Comparison of ENCODE assay signal across 8 cellular contexts in the genomic region with DNA sequence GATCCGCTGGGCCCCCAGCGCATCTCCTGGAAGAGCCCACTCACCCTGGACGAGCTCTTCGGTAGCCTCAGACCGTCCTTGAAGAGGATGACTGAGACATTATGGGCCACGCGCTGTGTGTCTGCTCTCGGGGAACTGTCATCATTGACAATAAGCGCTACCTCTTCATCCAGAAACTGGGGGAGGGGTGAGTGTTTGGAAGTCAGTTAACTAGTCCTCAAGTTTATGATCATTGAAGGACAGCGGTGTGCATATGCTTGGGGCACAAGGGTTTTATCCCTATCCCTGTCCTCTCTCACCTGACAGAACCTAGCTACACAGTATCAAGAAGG. TPM values are rescaled to one million over a fixed set of nuclear protein-coding genes. Genes with fewer than 3 reads are reported as not detected.
A peak's percentile ranks its signal among the peaks of the same experiment; 100 is the strongest.
DNase-seq lines count a peak whose midpoint lies in the region; ATAC-seq and TF ChIP-seq lines count a peak whose summit lies in the region.

No MANE protein-coding gene starts in this region.

- no peaks in the 10 kb centered on the region for H3K27me3 Mint-ChIP-seq in stimulated activated naive CD8-positive, alpha-beta T cell treated with anti-CD3 and anti-CD28 coated beads, Interleukin-15, Interleukin-2, amounts not matched to agents 100 ng/mL and 50 ng/mL, for 24 hours
- no peaks in the 10 kb centered on the region for H3K27me3 Mint-ChIP-seq in MCF 10A (ENCODE audit: insufficient read depth, unreplicated experiment)

- intact Hi-C loops in MCF 10A (cut with micrococcal nuclease): loop anchor here (2.0 to 5.0 kb wide), 2 partner anchors 15 to 51 kb away; no protein-coding TSS in a partner anchor
- intact Hi-C loops in aorta (cut with DNase I): loop anchor here in 1 of 2 donors (5.0 kb wide), 1 partner anchor 46 kb away; no protein-coding TSS in a partner anchor

- no peaks in the 10 kb centered on the region for H3K9me3 Mint-ChIP-seq in stimulated activated naive CD8-positive, alpha-beta T cell treated with anti-CD3 and anti-CD28 coated beads, Interleukin-15, Interleukin-2, amounts not matched to agents 100 ng/mL and 50 ng/mL, for 24 hours
- H3K9me3 Mint-ChIP-seq in MCF 10A (ENCODE audit: unreplicated experiment): no peaks in the 10 kb centered on the region

- no peaks in the 10 kb centered on the region for H3K27me3 ChIP-seq in aorta (ENCODE audit: control insufficient read depth in 1 of 2, insufficient read depth in 2 of 2, low read length in 1 of 2)

- peaks cover 67% of the 10 kb centered on the region for H3K4me1 Mint-ChIP-seq in stimulated activated naive CD8-positive, alpha-beta T cell treated with anti-CD3 and anti-CD28 coated beads, Interleukin-15, Interleukin-2, amounts not matched to agents 100 ng/mL and 50 ng/mL, for 24 hours (ENCODE audit: low read depth)
- peaks cover 26% of the 10 kb centered on the region for H3K4me1 Mint-ChIP-seq in MCF 10A (ENCODE audit: insufficient read depth, unreplicated experiment)

- WGBS in mesodermal cell (ENCODE audit: insufficient coverage in 2 of 2), 2 experiments: 26 to 32% methylated on average over 8 to 9 of the region's 10 CpGs
- 21% methylated on average over 10 of the region's 10 CpGs for WGBS in aorta, 2 donors

- H3K27ac Mint-ChIP-seq in stimulated activated naive CD8-positive, alpha-beta T cell treated with anti-CD3 and anti-CD28 coated beads, Interleukin-15, Interleukin-2, amounts not matched to agents 100 ng/mL and 50 ng/mL, for 24 hours: peak overlapping the region; percentile 96
- H3K27ac Mint-ChIP-seq in MCF 10A (ENCODE audit: low read depth, unreplicated experiment): peak overlapping the region; percentile 85

- H3K4me3 ChIP-seq in mesodermal cell (ENCODE audit: extremely low read depth, insufficient read depth, low read length, poor library complexity, severe bottlenecking) (peak overlapping the region; percentile 89), aorta (ENCODE audit: low read length in 2 of 2) (peak overlapping the region; percentile 37 to 75)

- POLR2A ChIA-PET in MCF 10A (lab: Yijun Ruan, JAX): interaction anchor here (1.1 to 14.1 kb wide), 18 partner anchors 8 to 351 kb away, joined by 3 to 401 read pairs (median 11); a partner anchor contains a TSS

- H3K36me3 Mint-ChIP-seq in stimulated activated naive CD8-positive, alpha-beta T cell treated with anti-CD3 and anti-CD28 coated beads, Interleukin-15, Interleukin-2, amounts not matched to agents 100 ng/mL and 50 ng/mL, for 24 hours (ENCODE audit: low read depth): peaks cover 34% of the 10 kb centered on the region
- H3K36me3 Mint-ChIP-seq in MCF 10A (ENCODE audit: insufficient read depth, unreplicated experiment): peaks cover 44% of the 10 kb centered on the region

- H3K4me1 ChIP-seq in mesodermal cell (ENCODE audit: control insufficient read depth, insufficient read depth, low read length, poor library complexity, severe bottlenecking) (peaks cover 24% of the 10 kb centered on the region), aorta (ENCODE audit: control insufficient read depth in 1 of 2, insufficient read depth in 2 of 2, low read length in 2 of 2) (no peaks in the 10 kb centered on the region)

- CTCF ChIA-PET in MCF 10A (lab: Yijun Ruan, JAX): interaction anchor here (0.6 to 10.3 kb wide), 9 partner anchors 13 to 266 kb away, joined by 3 to 123 read pairs (median 4); a partner anchor contains a TSS

- H3K4me3 Mint-ChIP-seq in stimulated activated naive CD8-positive, alpha-beta T cell treated with anti-CD3 and anti-CD28 coated beads, Interleukin-15, Interleukin-2, amounts not matched to agents 100 ng/mL and 50 ng/mL, for 24 hours: peak overlapping the region; percentile 92
- peak overlapping the region; percentile 80 for H3K4me3 Mint-ChIP-seq in MCF 10A (ENCODE audit: unreplicated experiment)

- no peak for DNase-seq in stimulated activated naive CD8-positive, alpha-beta T cell treated with anti-CD3 and anti-CD28 coated beads, Interleukin-15, Interleukin-2, amounts not matched to agents 100 U/mL and 50 U/mL, for 24 hours
- DNase-seq in MCF 10A (ENCODE audit: unreplicated experiment) (no peak), aorta (no peak), HK-2 (ENCODE audit: unreplicated experiment) (no peak), Ammon's horn (ENCODE audit: low spot score) (no peak)

- H3K27ac ChIP-seq in mesodermal cell (ENCODE audit: low read depth, low read length, severe bottlenecking) (peak overlapping the region; percentile 97), aorta (ENCODE audit: low read depth in 1 of 2, low read length in 2 of 2) (peak overlapping the region in 1 of 2 donors; percentile 80)

- H3K36me3 ChIP-seq in mesodermal cell (ENCODE audit: control insufficient read depth, insufficient read depth, low read length): peaks cover 18% of the 10 kb centered on the region
- no peaks in the 10 kb centered on the region for H3K36me3 ChIP-seq in aorta (ENCODE audit: control insufficient read depth in 1 of 2, insufficient read depth in 2 of 2, low read length in 1 of 2)

- TF ChIP-seq CTCF in MCF 10A (IDR thresholded peaks at IDR 0.05; ENCODE audit: unreplicated experiment): no peak

- ATAC-seq in stimulated activated naive CD8-positive, alpha-beta T cell treated with anti-CD3 and anti-CD28 coated beads, Interleukin-15, Interleukin-2, amounts not matched to agents 100 U/mL and 50 U/mL, for 24 hours: no peak
- no peak for ATAC-seq in aorta (ENCODE audit: low FRiP score)
- ATAC-seq in HG03159 (IDR thresholded peaks at IDR 0.05; ENCODE audit: unreplicated experiment): no peak

- H3K9me3 ChIP-seq in mesodermal cell (ENCODE audit: control insufficient read depth, low read length) (no peaks in the 10 kb centered on the region), aorta (ENCODE audit: control insufficient read depth, low read length) (no peaks in the 10 kb centered on the region)

- TSS peak; percentile 64 for BruUV-seq in MCF 10A (replicated peaks; lab: Mats Ljungman, UMichigan)

RNA-seq across cellular contexts. Expression of a gene that starts 0.6 kb away (rescaled TPM):
- total RNA-seq in MCF 10A (2022) (33.4 and 42.7 TPM in 2 replicates), aorta (10 to 100 TPM; 19.7 to 22.6 TPM)
- polyA plus RNA-seq in mesodermal cell (2013, experiment 1 of 2): 32.8 TPM
- polyA plus RNA-seq in mesodermal cell (2013, experiment 2 of 2): 29.1 TPM
- 10 to 100 TPM; 26.8 to 37.2 TPM for polyA plus RNA-seq in aorta

RNA-seq across cellular contexts. Expression of a gene that starts 0.6 kb away (rescaled TPM):
- 4.9 and 7.5 TPM in 2 replicates for total RNA-seq in MCF 10A (2022)
- 5.2 TPM for polyA plus RNA-seq in mesodermal cell (2013, experiment 1 of 2)
- polyA plus RNA-seq in mesodermal cell (2013, experiment 2 of 2): 7.6 TPM
- 1 to 10 TPM; 2.9 to 7.1 TPM for total RNA-seq in aorta
- polyA plus RNA-seq in aorta: 1 to 10 TPM; 2.7 to 3.8 TPM

RNA-seq across cellular contexts. Expression of a gene that starts 7.2 kb away (rescaled TPM):
- total RNA-seq in MCF 10A (2022) (not detected in 2 replicates), aorta (not detected)
- not detected for polyA plus RNA-seq in mesodermal cell (2013, experiment 1 of 2)
- not detected for polyA plus RNA-seq in mesodermal cell (2013, experiment 2 of 2)
- polyA plus RNA-seq in aorta: under 1 TPM in 1 of 2 donors, not detected in 1; 0.28 TPM

RNA-seq across cellular contexts. Expression of a gene that starts 7.9 kb away (rescaled TPM):
- total RNA-seq in MCF 10A (2022): 37.2 and 80.5 TPM in 2 replicates
- polyA plus RNA-seq in mesodermal cell (2013, experiment 1 of 2): 4.9 TPM
- 2.5 TPM for polyA plus RNA-seq in mesodermal cell (2013, experiment 2 of 2)
- total RNA-seq in aorta: 10 to 100 TPM; 44.3 to 59.2 TPM
- polyA plus RNA-seq in aorta: 10 to 100 TPM; 20.3 to 48.3 TPM

RNA-seq across cellular contexts. Expression of a gene that starts 16.3 kb away (rescaled TPM):
- total RNA-seq in MCF 10A (2022): 45.5 and 45.6 TPM in 2 replicates
- polyA plus RNA-seq in mesodermal cell (2013, experiment 1 of 2): 44.8 TPM
- 41.9 TPM for polyA plus RNA-seq in mesodermal cell (2013, experiment 2 of 2)
- 10 to 100 TPM; 21.4 to 55.9 TPM for total RNA-seq in aorta
- polyA plus RNA-seq in aorta: 100 to 1,000 TPM in 1 of 2 donors, 10 to 100 TPM in 1; 12.9 to 101 TPM
